14 cellular contexts compared by ENCODE assay signal in genomic region chr2:190465060-190465459, GRCh38. TPM values are rescaled to one million over a fixed set of nuclear protein-coding genes. Genes with fewer than 3 reads are reported as not detected.
DNase-seq lines count a peak whose midpoint lies in the region; ATAC-seq and TF ChIP-seq lines count a peak whose summit lies in the region.
"Had no signal": no experiment of that assay in that cellular context is flagged by ENCODE, and none has a peak within 500 bp of the region (broad histone marks: within the 10 kb centered on the region; RNA-seq: fewer than 3 reads in every experiment).

No MANE protein-coding gene starts in this region.

- no peaks in the 10 kb centered on the region for H3K9me3 Mint-ChIP-seq in activated T-cell treated with anti-CD3 and anti-CD28 coated beads, Interleukin-2, amount 50 U/mL, for 24 hours
- H3K9me3 Mint-ChIP-seq in stimulated activated naive B cell treated with anti-CD40 and anti-IgM and Interleukin-4, amounts not matched to agents 10 μg/mL and 1 μg/mL and 100 μg/mL, for 72 hours = no peaks in the 10 kb centered on the region
- H3K9me3 Mint-ChIP-seq in neural progenitor cell = no peaks in the 10 kb centered on the region
- H3K9me3 Mint-ChIP-seq: endodermal cell had no signal

- no peaks in the 10 kb centered on the region for H3K79me2 ChIP-seq in neural progenitor cell (ENCODE audit: low read depth)

- H4K20me1 ChIP-seq in neural progenitor cell (ENCODE audit: low read depth) = no peaks in the 10 kb centered on the region

- peaks cover 75% of the 10 kb centered on the region for H3K4me1 Mint-ChIP-seq in activated T-cell treated with anti-CD3 and anti-CD28 coated beads, Interleukin-2, amount 50 U/mL, for 24 hours (ENCODE audit: low read depth)
- peaks cover 24 to 66% of the 10 kb centered on the region in 2 donors for H3K4me1 Mint-ChIP-seq in stimulated activated naive B cell treated with anti-CD40 and anti-IgM and Interleukin-4, amounts not matched to agents 10 μg/mL and 1 μg/mL and 100 μg/mL, for 72 hours
- peaks cover 23% of the 10 kb centered on the region for H3K4me1 Mint-ChIP-seq in neural progenitor cell
- H3K4me1 Mint-ChIP-seq: endodermal cell had no signal

- no peak overlapping the region for H2AFZ ChIP-seq in neural progenitor cell (replicated peaks)

- H3K36me3 ChIP-seq in neural progenitor cell = no peaks in the 10 kb centered on the region
- H3K36me3 ChIP-seq: sigmoid colon, upper lobe of right lung had no signal

- H3K36me3 Mint-ChIP-seq in activated T-cell treated with anti-CD3 and anti-CD28 coated beads, Interleukin-2, amount 50 U/mL, for 24 hours (ENCODE audit: low read depth) = peaks cover 46% of the 10 kb centered on the region
- H3K36me3 Mint-ChIP-seq in stimulated activated naive B cell treated with anti-CD40 and anti-IgM and Interleukin-4, amounts not matched to agents 10 μg/mL and 1 μg/mL and 100 μg/mL, for 72 hours = peaks cover 0 to 14% of the 10 kb centered on the region in 2 donors
- H3K36me3 Mint-ChIP-seq in neural progenitor cell = no peaks in the 10 kb centered on the region

- H3K9me3 ChIP-seq in neural progenitor cell (ENCODE audit: low read depth) = no peaks in the 10 kb centered on the region
- H3K9me3 ChIP-seq: sigmoid colon, SK-N-SH, upper lobe of right lung had no signal

- no peak overlapping the region for H3K27ac ChIP-seq in neural progenitor cell
- H3K27ac ChIP-seq: upper lobe of right lung had no signal

- H3K27me3 Mint-ChIP-seq in activated T-cell treated with anti-CD3 and anti-CD28 coated beads, Interleukin-2, amount 50 U/mL, for 24 hours = no peaks in the 10 kb centered on the region
- no peaks in the 10 kb centered on the region for H3K27me3 Mint-ChIP-seq in stimulated activated naive B cell treated with anti-CD40 and anti-IgM and Interleukin-4, amounts not matched to agents 10 μg/mL and 1 μg/mL and 100 μg/mL, for 72 hours
- peaks cover 3% of the 10 kb centered on the region for H3K27me3 Mint-ChIP-seq in neural progenitor cell (ENCODE audit: insufficient read depth, low read depth)

- peak; percentile 49 for ATAC-seq in GM21515 (IDR thresholded peaks at IDR 0.05; ENCODE audit: unreplicated experiment)
- ATAC-seq in HG03432 (IDR thresholded peaks at IDR 0.05; ENCODE audit: unreplicated experiment) = peak; percentile 59
- peak; percentile 29 to 33 for ATAC-seq in stimulated activated naive B cell treated with anti-CD40 and anti-IgM and Interleukin-4, amounts not matched to agents 10 μg/mL and 1 μg/mL and 100 μg/mL, for 72 hours (replicated peaks)
- ATAC-seq in stimulated activated naive CD8-positive, alpha-beta T cell treated with anti-CD3 and anti-CD28 coated beads, Interleukin-15, Interleukin-2, amounts not matched to agents 100 U/mL and 50 U/mL, for 24 hours = no peak
- no peak for ATAC-seq in esophagus mucosa
- ATAC-seq: upper lobe of right lung had no signal

- no peaks in the 10 kb centered on the region for H3F3A ChIP-seq in neural progenitor cell (ENCODE audit: low read depth)

- no peak overlapping the region for H3K4me3 ChIP-seq in neural progenitor cell
- H3K4me3 ChIP-seq: sigmoid colon, upper lobe of right lung had no signal

- peaks cover 21% of the 10 kb centered on the region for H3K4me1 ChIP-seq in neural progenitor cell

- no peak for TF ChIP-seq CTCF in neural progenitor cell (IDR thresholded peaks at IDR 0.05)

- H3K27me3 ChIP-seq in neural progenitor cell = no peaks in the 10 kb centered on the region
- H3K27me3 ChIP-seq: sigmoid colon, upper lobe of right lung had no signal

- no peak for DNase-seq in activated T-cell treated with anti-CD3 and anti-CD28 coated beads, Interleukin-2, amount 50 U/mL, for 24 hours
- DNase-seq in activated T-cell treated with anti-CD3 and anti-CD28 coated beads for 4 hours (no peak), neural progenitor cell (ENCODE audit: low spot score) (no peak)
- no peak for DNase-seq in stimulated activated naive B cell treated with anti-CD40 and anti-IgM and Interleukin-4, amounts not matched to agents 10 μg/mL and 1 μg/mL and 100 μg/mL, for 72 hours
- DNase-seq in stimulated activated naive CD8-positive, alpha-beta T cell treated with anti-CD3 and anti-CD28 coated beads, Interleukin-15, Interleukin-2, amounts not matched to agents 100 U/mL and 50 U/mL, for 24 hours = no peak
- DNase-seq: EL, endodermal cell, NCI-H1417 treated with DMSO at 0.1 percent for 48 hours, sigmoid colon, SK-N-SH, upper lobe of right lung had no signal

- no peak overlapping the region for H3K4me3 Mint-ChIP-seq in activated T-cell treated with anti-CD3 and anti-CD28 coated beads, Interleukin-2, amount 50 U/mL, for 24 hours
- peak overlapping the region in 1 of 2 donors; percentile 9 for H3K4me3 Mint-ChIP-seq in stimulated activated naive B cell treated with anti-CD40 and anti-IgM and Interleukin-4, amounts not matched to agents 10 μg/mL and 1 μg/mL and 100 μg/mL, for 72 hours
- no peak overlapping the region for H3K4me3 Mint-ChIP-seq in neural progenitor cell
- H3K4me3 Mint-ChIP-seq: endodermal cell had no signal

- no peak overlapping the region for H3K4me2 ChIP-seq in neural progenitor cell
- H3K4me2 ChIP-seq: SK-N-SH had no signal

- no peak overlapping the region for H3K9ac ChIP-seq in neural progenitor cell
- H3K9ac ChIP-seq: SK-N-SH had no signal

- peak overlapping the region; percentile 74 for H3K27ac Mint-ChIP-seq in activated T-cell treated with anti-CD3 and anti-CD28 coated beads, Interleukin-2, amount 50 U/mL, for 24 hours
- peak overlapping the region; percentile 42 for H3K27ac Mint-ChIP-seq in stimulated activated naive B cell treated with anti-CD40 and anti-IgM and Interleukin-4, amounts not matched to agents 10 μg/mL and 1 μg/mL and 100 μg/mL, for 72 hours
- no peak overlapping the region for H3K27ac Mint-ChIP-seq in neural progenitor cell
- H3K27ac Mint-ChIP-seq: endodermal cell had no signal

RNA-seq across cellular contexts. Expression of gene MFSD6, which starts 56.9 kb away (rescaled TPM):
- 59.2 TPM for total RNA-seq in esophagus mucosa
- 0.25 and 0.37 TPM in 2 replicates for total RNA-seq in neural progenitor cell (ENCODE audit: low replicate concordance)

Comparison
In these comparisons a context has a peak if more than half of its experiments do, and no peak if none do; other contexts are left out.
1. ATAC-seq: peak in GM21515 (single experiment), HG03432 (single experiment) and stimulated activated naive B cell treated with anti-CD40 and anti-IgM and Interleukin-4, amounts not matched to agents 10 μg/mL and 1 μg/mL and 100 μg/mL, for 72 hours (2 of 2); none in stimulated activated naive CD8-positive, alpha-beta T cell treated with anti-CD3 and anti-CD28 coated beads, Interleukin-15, Interleukin-2, amounts not matched to agents 100 U/mL and 50 U/mL, for 24 hours (single experiment) and esophagus mucosa (single experiment).
2. RNA of gene MFSD6, which starts 56.9 kb away (total RNA-seq): 59.2 TPM in esophagus mucosa (single experiment); 0.25 to 0.37 TPM in neural progenitor cell; every median in the first group is over 10 times any median in the second.